31 cellular contexts compared by ENCODE assay signal in the genomic region with DNA sequence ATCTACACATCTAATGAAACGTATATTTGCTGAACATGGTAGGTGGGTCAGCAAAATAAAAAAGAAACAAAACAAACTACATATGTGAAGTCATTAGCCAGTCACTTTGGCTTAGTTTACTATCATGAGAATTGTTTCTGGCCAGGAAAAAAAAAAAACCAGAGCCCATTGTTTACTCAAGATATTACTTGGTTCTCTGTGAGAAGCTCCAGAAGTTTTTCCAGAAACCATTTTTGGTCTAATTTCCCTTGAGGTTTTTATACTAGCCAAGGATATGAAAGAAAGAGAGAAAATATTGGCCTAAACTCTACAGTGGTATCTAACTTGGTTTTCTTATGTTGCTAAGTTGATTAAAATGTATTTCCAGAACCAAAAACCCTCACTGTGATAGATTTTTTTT.
"Had no signal": no experiment of that assay in that cellular context is flagged by ENCODE, and none has a peak within 500 bp of the region (broad histone marks: within the 10 kb centered on the region; RNA-seq: fewer than 3 reads in every experiment).

No MANE protein-coding gene starts in this region.

- FAIRE-seq: astrocyte, endometrium, endothelial cell of umbilical vein had no signal

- H3K4me1 ChIP-seq: colonic mucosa, esophagus squamous epithelium, gastroesophageal sphincter had no signal

- H3K36me3 ChIP-seq: colonic mucosa, esophagus squamous epithelium, gastroesophageal sphincter, WERI-Rb-1 had no signal

- H3K4me3 ChIP-seq: colonic mucosa, esophagus squamous epithelium, gastroesophageal sphincter had no signal

- H3K27ac ChIP-seq: colonic mucosa, epithelial cell of prostate, esophagus squamous epithelium, gastroesophageal sphincter, WERI-Rb-1 had no signal

- DNase-seq: activated B cell treated with CpG ODN at 0.5 μM for 24 hours; activated CD4-positive, alpha-beta T cell treated with anti-CD3 and anti-CD28 coated beads for 48 hours; activated CD4-positive, alpha-beta T cell treated with anti-CD3 and anti-CD28 coated beads, Interleukin-2, amount 50 U/mL, for 1 hour; activated CD4-positive, alpha-beta T cell treated with anti-CD3 and anti-CD28 coated beads, Interleukin-2, amount 50 U/mL, for 48 hours; activated CD8-positive, alpha-beta memory T cell treated with anti-CD3 and anti-CD28 coated beads for 24 hours; activated CD8-positive, alpha-beta T cell treated with anti-CD3 and anti-CD28 coated beads for 36 hours; activated effector memory CD4-positive, alpha-beta T cell treated with Interleukin-2 at 50 U/mL for 16 hours; activated gamma-delta T cell treated with Interleukin-2 at 50 U/mL for 16 hours; activated naive CD4-positive, alpha-beta T cell treated with anti-CD3 and anti-CD28 coated beads, Interleukin-2, amount 50 U/mL, for 16 hours; activated naive CD4-positive, alpha-beta T cell treated with Interleukin-2 at 50 U/mL for 16 hours; activated T-cell treated with anti-CD3 and anti-CD28 coated beads, Interleukin-2, amount 50 U/mL, for 4 hours; amniotic stem cell; anterior cingulate cortex; central memory CD4-positive, alpha-beta T cell; cerebellar nuclear complex; colonic mucosa; effector CD8-positive, alpha-beta T cell; esophagus squamous epithelium; foreskin melanocyte; SW 1271; T-helper 1 cell; T-helper 17 cell; T1000; WERI-Rb-1 had no signal

- H3K9me3 ChIP-seq: colonic mucosa, esophagus squamous epithelium, gastroesophageal sphincter had no signal

- ATAC-seq: activated CD4-positive, CD25-positive, alpha-beta regulatory T cell treated with anti-CD3 and anti-CD28 coated beads, Interleukin-2, amount 50 U/mL, for 24 hours; activated CD8-positive, alpha-beta T cell treated with anti-CD3 and anti-CD28 coated beads for 36 hours; activated T-cell treated with anti-CD3 and anti-CD28 coated beads, Interleukin-2, amount 50 U/mL, for 4 hours; activated T-helper 17 cell treated with anti-CD3 and anti-CD28 coated beads, Interleukin-2, amount 50 U/mL, for 72 hours; gastroesophageal sphincter; T-helper 17 cell had no signal

- H3K27me3 ChIP-seq: colonic mucosa, esophagus squamous epithelium, gastroesophageal sphincter had no signal
